13 cellular contexts compared by ENCODE assay signal in the genomic region with DNA sequence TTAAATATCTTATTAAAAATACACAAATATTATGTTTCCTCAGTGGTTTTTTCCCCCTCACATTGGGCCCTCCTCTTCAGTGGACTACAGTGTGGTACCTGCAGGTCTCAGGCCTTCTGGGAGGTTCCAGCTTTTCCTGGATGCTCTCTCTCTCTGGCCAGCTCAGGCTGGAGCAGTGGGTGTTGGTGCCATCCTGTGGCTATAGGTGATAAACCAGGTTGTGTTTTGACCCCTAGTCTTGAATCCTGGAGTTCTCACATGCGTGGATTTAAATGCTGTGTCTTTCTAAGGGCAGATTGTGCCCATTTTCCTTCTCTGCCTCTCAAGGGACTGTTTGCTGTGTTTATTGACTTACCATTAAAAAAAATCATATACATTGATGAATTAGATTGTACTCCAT. TPM values are rescaled to one million over a fixed set of nuclear protein-coding genes. Genes with fewer than 3 reads are reported as not detected.
DNase-seq lines count a peak whose midpoint lies in the region; ATAC-seq and TF ChIP-seq lines count a peak whose summit lies in the region.
"Had no signal": no experiment of that assay in that cellular context is flagged by ENCODE, and none has a peak within 500 bp of the region (broad histone marks: within the 10 kb centered on the region; RNA-seq: fewer than 3 reads in every experiment).

No MANE protein-coding gene starts in this region.

- H3K9me3 ChIP-seq in AG04450 (ENCODE audit: control insufficient read depth, insufficient read depth, low read length): peaks cover 5% of the 10 kb centered on the region; the same call in 1 of the 2 replicates

- H4K20me1 ChIP-seq in GM23338 (replicated peaks; ENCODE audit: insufficient read depth): peaks cover 3% of the 10 kb centered on the region; the same call in 1 of the 2 replicates

- TF ChIP-seq CTCF in AG04450 (IDR thresholded peaks at IDR 0.05; ENCODE audit: low read depth, low read length) (0 out of 2 replicates have a peak, but pooled peaks have one; percentile 9), GM23338 (conservative IDR thresholded peaks at IDR 0.05; ENCODE audit: low read depth in 2 of 2) (peak; percentile 51 to 69), foreskin keratinocyte (conservative IDR thresholded peaks at IDR 0.05) (peak; percentile 50), GM10266 (IDR thresholded peaks at IDR 0.05; ENCODE audit: control insufficient read depth, insufficient read depth, low read depth, missing control alignments) (no peak), GM20000 (IDR thresholded peaks at IDR 0.05; ENCODE audit: extremely low read depth, missing control alignments) (no peak)

- DNase-seq in AG04450 (ENCODE audit: low read depth, low spot score) (no peak), GM23338 (ENCODE audit: low spot score) (peak; percentile 67), RPMI7951 (ENCODE audit: low read depth) (peak; percentile 22), foreskin keratinocyte (no peak), GM10266 (ENCODE audit: extremely low spot score) (no peak), HuH-7 (ENCODE audit: low spot score) (no peak), GM20000 (ENCODE audit: low spot score) (no peak)
- DNase-seq in stimulated activated CD4-positive, alpha-beta T cell treated with anti-CD3 and anti-CD28 coated beads, Interleukin-4, amount 100 ng/mL, for 1 hour: no peak
- DNase-seq: NCI-H524 treated with DMSO at 0.1 percent for 48 hours, T-helper 2 cell had no signal

- H3K27me3 Mint-ChIP-seq in GM23338 (ENCODE audit: insufficient read depth, low read depth, poor library complexity): peaks cover 15% of the 10 kb centered on the region
- H3K27me3 Mint-ChIP-seq: stimulated activated naive CD8-positive, alpha-beta T cell treated with anti-CD3 and anti-CD28 coated beads, Interleukin-15, Interleukin-2, amounts not matched to agents 100 ng/mL and 50 ng/mL, for 24 hours had no signal

- H3K9me3 Mint-ChIP-seq in GM23338: no peaks in the 10 kb centered on the region
- H3K9me3 Mint-ChIP-seq: nephron; stimulated activated naive CD8-positive, alpha-beta T cell treated with anti-CD3 and anti-CD28 coated beads, Interleukin-15, Interleukin-2, amounts not matched to agents 100 ng/mL and 50 ng/mL, for 24 hours had no signal

- POLR2A ChIA-PET in AG04450 (lab: Yijun Ruan, JAX): no interaction called here

- H3K4me1 Mint-ChIP-seq in GM23338: peaks cover 7% of the 10 kb centered on the region; the same call in 2 of the 3 replicates

- H3K36me3 Mint-ChIP-seq in GM23338 (ENCODE audit: low read depth): peaks cover 62% of the 10 kb centered on the region

- no peak overlapping the region for H3K4me2 ChIP-seq in GM23338

- H2AFZ ChIP-seq in GM23338: no peak overlapping the region

- 0 out of 2 replicates have a peak, but pooled peaks cover 3% of the 10 kb centered on the region for H3F3A ChIP-seq in GM23338 (replicated peaks; ENCODE audit: low read depth)

- peaks cover 23% of the 10 kb centered on the region for H3K36me3 ChIP-seq in GM23338 (ENCODE audit: insufficient read depth)

- no peak overlapping the region for H3K27ac Mint-ChIP-seq in GM23338
- H3K27ac Mint-ChIP-seq: nephron; stimulated activated naive CD8-positive, alpha-beta T cell treated with anti-CD3 and anti-CD28 coated beads, Interleukin-15, Interleukin-2, amounts not matched to agents 100 ng/mL and 50 ng/mL, for 24 hours had no signal

- H3K4me3 ChIP-seq in AG04450 (ENCODE audit: low read depth, low read length) (no peak overlapping the region), GM23338 (no peak overlapping the region)

- H3K4me1 ChIP-seq in GM23338 (ENCODE audit: insufficient read depth) (peaks cover 15% of the 10 kb centered on the region), foreskin keratinocyte (no peaks in the 10 kb centered on the region)
- H3K4me1 ChIP-seq: Caco-2 had no signal

- CTCF ChIA-PET in AG04450 (lab: Charles Lee): no interaction called here

- H3K9me2 ChIP-seq in GM23338 (ENCODE audit: insufficient read depth): no peaks in the 10 kb centered on the region

- H3K27ac ChIP-seq in AG04450 (ENCODE audit: low read depth, low read length) (no peak overlapping the region), GM23338 (ENCODE audit: low read depth) (no peak overlapping the region), foreskin keratinocyte (no peak overlapping the region)

- no peaks in the 10 kb centered on the region for H3K27me3 ChIP-seq in AG04450 (ENCODE audit: control insufficient read depth, insufficient read depth, low read length)
- H3K27me3 ChIP-seq in GM23338 (ENCODE audit: insufficient read depth): no peaks in the 10 kb centered on the region
- H3K27me3 ChIP-seq in foreskin keratinocyte: no peaks in the 10 kb centered on the region

- H3K79me2 ChIP-seq in GM23338 (replicated peaks; ENCODE audit: insufficient read depth): 0 out of 2 replicates have a peak, but pooled peaks cover 5% of the 10 kb centered on the region

- no peak overlapping the region for H3K4me3 Mint-ChIP-seq in GM23338
- H3K4me3 Mint-ChIP-seq: nephron; stimulated activated naive CD8-positive, alpha-beta T cell treated with anti-CD3 and anti-CD28 coated beads, Interleukin-15, Interleukin-2, amounts not matched to agents 100 ng/mL and 50 ng/mL, for 24 hours had no signal

- ATAC-seq in GM23338 (peak; percentile 28), foreskin keratinocyte (no peak)

TF ChIP-seq in GM23338, 12 proteins besides CTCF, POLR2A, EP300 and RAD21 (continues in another document):
- TF ChIP-seq CREB1 (CRISPR knock-in tag; IDR thresholded peaks at IDR 0.05; ENCODE audit: low read depth) (no peak), EZH2 (IDR thresholded peaks at IDR 0.05; ENCODE audit: low read depth, unreplicated experiment) (no peak), STAT1 (IDR thresholded peaks at IDR 0.05; ENCODE audit: unreplicated experiment) (no peak), JUNB (IDR thresholded peaks at IDR 0.05; ENCODE audit: unreplicated experiment) (no peak), ZNF114 (CRISPR knock-in tag; IDR thresholded peaks at IDR 0.05) (no peak), EZH2phosphoT487 (IDR thresholded peaks at IDR 0.05; ENCODE audit: unreplicated experiment) (no peak), POLR2AphosphoS5 (IDR thresholded peaks at IDR 0.05; ENCODE audit: low read depth) (no peak), ZNF331 (CRISPR knock-in tag; IDR thresholded peaks at IDR 0.05; ENCODE audit: low read depth) (no peak)
- TF ChIP-seq, protein P1, sequence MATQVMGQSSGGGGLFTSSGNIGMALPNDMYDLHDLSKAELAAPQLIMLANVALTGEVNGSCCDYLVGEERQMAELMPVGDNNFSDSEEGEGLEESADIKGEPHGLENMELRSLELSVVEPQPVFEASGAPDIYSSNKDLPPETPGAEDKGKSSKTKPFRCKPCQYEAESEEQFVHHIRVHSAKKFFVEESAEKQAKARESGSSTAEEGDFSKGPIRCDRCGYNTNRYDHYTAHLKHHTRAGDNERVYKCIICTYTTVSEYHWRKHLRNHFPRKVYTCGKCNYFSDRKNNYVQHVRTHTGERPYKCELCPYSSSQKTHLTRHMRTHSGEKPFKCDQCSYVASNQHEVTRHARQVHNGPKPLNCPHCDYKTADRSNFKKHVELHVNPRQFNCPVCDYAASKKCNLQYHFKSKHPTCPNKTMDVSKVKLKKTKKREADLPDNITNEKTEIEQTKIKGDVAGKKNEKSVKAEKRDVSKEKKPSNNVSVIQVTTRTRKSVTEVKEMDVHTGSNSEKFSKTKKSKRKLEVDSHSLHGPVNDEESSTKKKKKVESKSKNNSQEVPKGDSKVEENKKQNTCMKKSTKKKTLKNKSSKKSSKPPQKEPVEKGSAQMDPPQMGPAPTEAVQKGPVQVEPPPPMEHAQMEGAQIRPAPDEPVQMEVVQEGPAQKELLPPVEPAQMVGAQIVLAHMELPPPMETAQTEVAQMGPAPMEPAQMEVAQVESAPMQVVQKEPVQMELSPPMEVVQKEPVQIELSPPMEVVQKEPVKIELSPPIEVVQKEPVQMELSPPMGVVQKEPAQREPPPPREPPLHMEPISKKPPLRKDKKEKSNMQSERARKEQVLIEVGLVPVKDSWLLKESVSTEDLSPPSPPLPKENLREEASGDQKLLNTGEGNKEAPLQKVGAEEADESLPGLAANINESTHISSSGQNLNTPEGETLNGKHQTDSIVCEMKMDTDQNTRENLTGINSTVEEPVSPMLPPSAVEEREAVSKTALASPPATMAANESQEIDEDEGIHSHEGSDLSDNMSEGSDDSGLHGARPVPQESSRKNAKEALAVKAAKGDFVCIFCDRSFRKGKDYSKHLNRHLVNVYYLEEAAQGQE (IDR thresholded peaks at IDR 0.05; ENCODE audit: unreplicated experiment): no peak
- TF ChIP-seq, protein P2, sequence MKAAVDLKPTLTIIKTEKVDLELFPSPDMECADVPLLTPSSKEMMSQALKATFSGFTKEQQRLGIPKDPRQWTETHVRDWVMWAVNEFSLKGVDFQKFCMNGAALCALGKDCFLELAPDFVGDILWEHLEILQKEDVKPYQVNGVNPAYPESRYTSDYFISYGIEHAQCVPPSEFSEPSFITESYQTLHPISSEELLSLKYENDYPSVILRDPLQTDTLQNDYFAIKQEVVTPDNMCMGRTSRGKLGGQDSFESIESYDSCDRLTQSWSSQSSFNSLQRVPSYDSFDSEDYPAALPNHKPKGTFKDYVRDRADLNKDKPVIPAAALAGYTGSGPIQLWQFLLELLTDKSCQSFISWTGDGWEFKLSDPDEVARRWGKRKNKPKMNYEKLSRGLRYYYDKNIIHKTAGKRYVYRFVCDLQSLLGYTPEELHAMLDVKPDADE (IDR thresholded peaks at IDR 0.05): no peak

RNA-seq across cellular contexts. Expression of a gene that starts 41.2 kb away (rescaled TPM):
- polyA plus RNA-seq in AG04450 (2011; rRNA removed): 3.5 and 4.0 TPM in 2 replicates
- 4.3 and 5.0 TPM in 2 replicates for polyA minus RNA-seq in AG04450 (2011; rRNA and poly(A)+ RNA removed)
- 4.0 and 7.9 TPM in 2 replicates for total RNA-seq in GM23338 (2014; rRNA removed; shearing (Covaris generic))
- 0.97 and 1.5 TPM in 2 replicates for polyA plus RNA-seq in GM23338 (2016; fragmentation: Nextera tagmentation; extraction: Ambion mirVana)
- 3.4 and 4.7 TPM in 2 replicates for total RNA-seq in RPMI7951 (2014; rRNA removed; shearing (Covaris generic))
- 2.5 and 2.9 TPM in 2 replicates for total RNA-seq in foreskin keratinocyte
- polyA plus RNA-seq in foreskin keratinocyte: 0.88 and 0.96 TPM in 2 replicates

Comparison
In these comparisons a context has a peak if more than half of its experiments do, and no peak if none do; other contexts are left out.
1. DNase-seq: peak in GM23338 (single experiment) and RPMI7951 (single experiment); none in AG04450 (single experiment), foreskin keratinocyte (0 of 2), GM10266 (single experiment), HuH-7 (single experiment), stimulated activated CD4-positive, alpha-beta T cell treated with anti-CD3 and anti-CD28 coated beads, Interleukin-4, amount 100 ng/mL, for 1 hour (single experiment) and GM20000 (single experiment).
2. CTCF ChIP-seq: peak in AG04450 (single experiment), GM23338 (2 of 2) and foreskin keratinocyte (single experiment); none in GM10266 (single experiment) and GM20000 (single experiment).